1 cellular context compared by ENCODE assay signal in genomic region chr5:53361708-53362107, GRCh38.
TF ChIP-seq lines count a peak whose summit lies in the region.

No MANE protein-coding gene starts in this region.

TF ChIP-seq in endothelial cell of umbilical vein, 7 proteins besides CTCF, POLR2A, EP300 and RAD21 (continued from another document):
- TF ChIP-seq FOS (IDR thresholded peaks at IDR 0.05; ENCODE audit: borderline replicate concordance, insufficient read depth, low read length): no peak
- no peak for TF ChIP-seq POLR2AphosphoS5 (IDR thresholded peaks at IDR 0.05; ENCODE audit: insufficient read depth, low read depth, low read length)
- TF ChIP-seq MAX (IDR thresholded peaks at IDR 0.05; ENCODE audit: insufficient read depth, insufficient read length): no peak
- TF ChIP-seq GATA2 (IDR thresholded peaks at IDR 0.05; ENCODE audit: insufficient read depth, insufficient read length, low read depth, low read length): no peak
- no peak for TF ChIP-seq MYC (IDR thresholded peaks at IDR 0.05; ENCODE audit: low read depth, low read length)
- TF ChIP-seq JUN (IDR thresholded peaks at IDR 0.05; ENCODE audit: borderline replicate concordance, insufficient read depth, insufficient read length, low read depth): no peak
